8 cellular contexts compared by ENCODE assay signal in the genomic region with DNA sequence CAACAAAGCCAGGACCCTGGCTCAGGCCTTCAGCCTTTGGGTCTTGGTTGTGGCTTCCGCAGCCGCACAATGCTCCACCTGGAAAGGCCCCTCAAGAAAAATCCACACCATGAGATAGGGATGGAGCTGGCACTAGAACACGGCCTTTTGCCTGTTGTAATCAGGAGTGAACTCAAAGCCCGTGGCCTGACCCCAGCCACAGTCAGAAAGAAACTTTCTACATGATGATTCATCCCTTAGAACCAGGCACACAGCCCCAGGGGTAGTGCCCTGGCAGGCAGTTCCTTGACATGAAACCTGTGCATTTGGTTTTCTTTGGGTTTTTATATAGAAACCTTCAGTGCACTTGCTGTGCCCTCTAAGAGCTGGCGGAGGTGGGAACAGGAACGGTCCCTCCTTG. TPM values are rescaled to one million over a fixed set of nuclear protein-coding genes. Genes with fewer than 3 reads are reported as not detected.
DNase-seq lines count a peak whose midpoint lies in the region; ATAC-seq and TF ChIP-seq lines count a peak whose summit lies in the region.

No MANE protein-coding gene starts in this region.

- no peaks in the 10 kb centered on the region for H3K79me2 ChIP-seq in GM23338 (replicated peaks; ENCODE audit: insufficient read depth)

- peaks cover 21% of the 10 kb centered on the region for H3K4me1 Mint-ChIP-seq in GM23338

- TF ChIP-seq CTCF in breast epithelium (IDR thresholded peaks at IDR 0.05) (no peak), retinal pigment epithelial cell (conservative IDR thresholded peaks at IDR 0.05; ENCODE audit: low read depth, low read length) (no peak), GM23338 (conservative IDR thresholded peaks at IDR 0.05; ENCODE audit: low read depth in 2 of 2) (no peak)

- H3K4me3 ChIP-seq in breast epithelium (no peak overlapping the region), retinal pigment epithelial cell (ENCODE audit: low read length) (no peak overlapping the region), GM23338 (no peak overlapping the region)

- intact Hi-C loops in breast epithelium (cut with DNase I; ENCODE audit: low total_unique reads) = no loop called here

- peaks cover 7 to 9% of the 10 kb centered on the region in 2 donors for H3K4me1 ChIP-seq in breast epithelium
- peaks cover 4% of the 10 kb centered on the region; the same call in 1 of the 2 replicates for H3K4me1 ChIP-seq in GM23338 (ENCODE audit: insufficient read depth)

- H3K4me2 ChIP-seq in GM23338 = no peak overlapping the region

- H3K27me3 ChIP-seq in breast epithelium = no peaks in the 10 kb centered on the region
- peaks cover 23% of the 10 kb centered on the region for H3K27me3 ChIP-seq in GM23338 (ENCODE audit: insufficient read depth)

- no peaks in the 10 kb centered on the region for H3K9me3 ChIP-seq in breast epithelium

- ATAC-seq in GM19395 (IDR thresholded peaks at IDR 0.05; ENCODE audit: unreplicated experiment) = peak; percentile 73
- peak; percentile 73 for ATAC-seq in HG03575 (IDR thresholded peaks at IDR 0.05; ENCODE audit: extremely low read depth, insufficient number of reproducible peaks, low FRiP score, unreplicated experiment)
- no peak for ATAC-seq in GM23338

- no peaks in the 10 kb centered on the region for H3F3A ChIP-seq in GM23338 (replicated peaks; ENCODE audit: low read depth)

- no peak for TF ChIP-seq POLR2A in breast epithelium (IDR thresholded peaks at IDR 0.05)

- H3K36me3 ChIP-seq in breast epithelium = no peaks in the 10 kb centered on the region
- H3K36me3 ChIP-seq in GM23338 (ENCODE audit: insufficient read depth) = no peaks in the 10 kb centered on the region

- peak overlapping the region; percentile 81 to 92 for H3K27ac ChIP-seq in breast epithelium
- no peak overlapping the region for H3K27ac ChIP-seq in GM23338 (ENCODE audit: low read depth)

- H2AFZ ChIP-seq in GM23338 = no peak overlapping the region

- no peaks in the 10 kb centered on the region for H3K9me2 ChIP-seq in GM23338 (ENCODE audit: insufficient read depth)

- peaks cover 2% of the 10 kb centered on the region; the same call in 1 of the 3 replicates for H3K9me3 Mint-ChIP-seq in GM23338

- H3K36me3 Mint-ChIP-seq in GM23338 (ENCODE audit: low read depth) = no peaks in the 10 kb centered on the region; the same call in 1 of the 3 replicates

- no peak overlapping the region for H3K27ac Mint-ChIP-seq in GM23338

- no peak overlapping the region for H3K4me3 Mint-ChIP-seq in GM23338

- H4K20me1 ChIP-seq in GM23338 (replicated peaks; ENCODE audit: insufficient read depth) = no peaks in the 10 kb centered on the region

- DNase-seq in AG08396 (ENCODE audit: low spot score) (peak; percentile 29), breast epithelium (ENCODE audit: low spot score in 2 of 2) (peak; percentile 70), retinal pigment epithelial cell (ENCODE audit: low read depth) (peak; percentile 22), GM23338 (ENCODE audit: low spot score) (no peak), DMS79 (lab: John Stamatoyannopoulos, UW) (no peak), NCI-H146 (lab: John Stamatoyannopoulos, UW) (no peak)

- peaks cover 21% of the 10 kb centered on the region for H3K27me3 Mint-ChIP-seq in GM23338 (ENCODE audit: insufficient read depth, low read depth, poor library complexity)

TF ChIP-seq in GM23338, 12 proteins besides CTCF, POLR2A, EP300 and RAD21:
- TF ChIP-seq ZNF331 (CRISPR knock-in tag; IDR thresholded peaks at IDR 0.05; ENCODE audit: low read depth) (no peak), EZH2phosphoT487 (IDR thresholded peaks at IDR 0.05; ENCODE audit: unreplicated experiment) (no peak), EZH2 (IDR thresholded peaks at IDR 0.05; ENCODE audit: low read depth, unreplicated experiment) (no peak), STAT1 (IDR thresholded peaks at IDR 0.05; ENCODE audit: unreplicated experiment) (no peak)
- TF ChIP-seq, protein P1, sequence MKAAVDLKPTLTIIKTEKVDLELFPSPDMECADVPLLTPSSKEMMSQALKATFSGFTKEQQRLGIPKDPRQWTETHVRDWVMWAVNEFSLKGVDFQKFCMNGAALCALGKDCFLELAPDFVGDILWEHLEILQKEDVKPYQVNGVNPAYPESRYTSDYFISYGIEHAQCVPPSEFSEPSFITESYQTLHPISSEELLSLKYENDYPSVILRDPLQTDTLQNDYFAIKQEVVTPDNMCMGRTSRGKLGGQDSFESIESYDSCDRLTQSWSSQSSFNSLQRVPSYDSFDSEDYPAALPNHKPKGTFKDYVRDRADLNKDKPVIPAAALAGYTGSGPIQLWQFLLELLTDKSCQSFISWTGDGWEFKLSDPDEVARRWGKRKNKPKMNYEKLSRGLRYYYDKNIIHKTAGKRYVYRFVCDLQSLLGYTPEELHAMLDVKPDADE (IDR thresholded peaks at IDR 0.05) = no peak

RNA-seq across cellular contexts. Expression of a gene that starts 5.1 kb away (rescaled TPM):
- 10 to 100 TPM; 23.7 to 73.6 (median 48.5) TPM for total RNA-seq in breast epithelium
- total RNA-seq in GM23338 (2014; rRNA removed; shearing (Covaris generic)) = 5.2 and 5.7 TPM in 2 replicates
- 2.8 and 3.2 TPM in 2 replicates for polyA plus RNA-seq in GM23338 (2016; fragmentation: Nextera tagmentation; extraction: Ambion mirVana)

Comparison
In these comparisons a context has a peak if more than half of its experiments do, and no peak if none do; other contexts are left out.
1. DNase-seq: peak in AG08396 (single experiment), breast epithelium (2 of 2) and retinal pigment epithelial cell (single experiment); none in GM23338 (single experiment), DMS79 (single experiment) and NCI-H146 (single experiment).